10 cellular contexts compared by ENCODE assay signal in the genomic region with DNA sequence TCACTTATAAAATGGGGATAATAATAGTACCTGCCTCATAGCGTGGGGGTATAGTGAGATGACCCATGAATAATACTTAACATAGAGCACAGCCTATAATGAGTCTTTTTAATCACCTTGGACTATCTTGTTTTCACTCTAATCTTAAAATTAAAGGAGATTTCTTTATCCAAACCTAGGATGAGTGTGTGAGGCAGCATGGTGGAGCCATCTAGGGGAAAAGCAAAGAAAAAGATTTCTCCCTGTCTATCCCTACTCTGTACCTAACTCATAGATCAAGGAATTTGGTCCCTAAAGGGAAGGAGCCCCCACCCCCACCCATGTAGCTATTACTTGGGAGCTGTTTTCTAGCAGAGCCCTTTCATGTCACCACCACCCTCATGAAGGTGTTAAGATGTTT. TPM values are rescaled to one million over a fixed set of nuclear protein-coding genes. Genes with fewer than 3 reads are reported as not detected.
DNase-seq lines count a peak whose midpoint lies in the region; ATAC-seq, FAIRE-seq and TF ChIP-seq lines count a peak whose summit lies in the region.
"Had no signal": no experiment of that assay in that cellular context is flagged by ENCODE, and none has a peak within 500 bp of the region (broad histone marks: within the 10 kb centered on the region; RNA-seq: fewer than 3 reads in every experiment).

No MANE protein-coding gene starts in this region.

- H3K36me3 ChIP-seq in GM06990 (ENCODE audit: control insufficient read depth, insufficient read depth, low read length) (no peaks in the 10 kb centered on the region), ascending aorta (no peaks in the 10 kb centered on the region), gastroesophageal sphincter (no peaks in the 10 kb centered on the region)

- no peak for FAIRE-seq in urothelium cell line (lab: Jason Lieb, UNC)
- FAIRE-seq: K562 had no signal

- WGBS in gastroesophageal sphincter (ENCODE audit: low coverage in 1 of 2), 2 donors: 44 to 47% methylated on average over 1 of the region's 1 CpG

- in situ Hi-C loops in astrocyte of the cerebellum (cut with HindIII; ENCODE audit: low sequenced_read_pairs): no loop called here

- intact Hi-C loops in ascending aorta (cut with DNase I): no loop called here

- TF ChIP-seq CTCF in GM06990 (IDR thresholded peaks at IDR 0.05; ENCODE audit: insufficient read depth, low read length, poor library complexity, severe bottlenecking) (peak; percentile 12), astrocyte of the cerebellum (IDR thresholded peaks at IDR 0.05; ENCODE audit: low read depth, low read length, missing control alignments) (peak; percentile 33), neural crest cell (conservative IDR thresholded peaks at IDR 0.05) (peak; percentile 50), ascending aorta (IDR thresholded peaks at IDR 0.05) (peak in 1 of 3 experiments; percentile 33), gastroesophageal sphincter (IDR thresholded peaks at IDR 0.05) (no peak)

- no peak overlapping the region for H3K4me3 ChIP-seq in GM06990 (replicated peaks; ENCODE audit: low read depth, low read length)
- H3K4me3 ChIP-seq in astrocyte of the cerebellum (ENCODE audit: low read depth, low read length): no peak overlapping the region
- no peak overlapping the region for H3K4me3 ChIP-seq in ascending aorta
- no peak overlapping the region for H3K4me3 ChIP-seq in gastroesophageal sphincter
- H3K4me3 ChIP-seq: K562 had no signal

- TF ChIP-seq EP300 in gastroesophageal sphincter (IDR thresholded peaks at IDR 0.05): no peak

- ATAC-seq in gastroesophageal sphincter: no peak
- ATAC-seq: K562 had no signal

- no peaks in the 10 kb centered on the region for H3K4me1 Mint-ChIP-seq in neural crest cell

- H3K4me1 ChIP-seq in ascending aorta: no peaks in the 10 kb centered on the region
- no peaks in the 10 kb centered on the region for H3K4me1 ChIP-seq in gastroesophageal sphincter

- H3K4me3 Mint-ChIP-seq in neural crest cell: no peak overlapping the region

- no peak overlapping the region for H3K27ac Mint-ChIP-seq in neural crest cell (ENCODE audit: unreplicated experiment)

- H3K27me3 ChIP-seq in GM06990 (replicated peaks; ENCODE audit: control insufficient read depth, insufficient read depth, low read length) (no peaks in the 10 kb centered on the region), ascending aorta (no peaks in the 10 kb centered on the region), gastroesophageal sphincter (no peaks in the 10 kb centered on the region)

- H3K27ac ChIP-seq in ascending aorta (no peak overlapping the region), gastroesophageal sphincter (no peak overlapping the region)

- TF ChIP-seq POLR2A in gastroesophageal sphincter (IDR thresholded peaks at IDR 0.05): no peak

- H3K9me3 Mint-ChIP-seq in neural crest cell: no peaks in the 10 kb centered on the region

- DNase-seq in GM06990 (ENCODE audit: extremely low read depth, insufficient read length) (no peak), NCI-H146 (lab: John Stamatoyannopoulos, UW) (peak; percentile 49), astrocyte of the cerebellum (ENCODE audit: low read depth) (no peak), neural crest cell (ENCODE audit: low read depth, low spot score) (no peak), urothelium cell line (ENCODE audit: low spot score) (no peak), ascending aorta (ENCODE audit: low spot score in 2 of 2) (no peak)
- DNase-seq: hypothalamus, T-helper 2 cell had no signal

- peaks cover 30% of the 10 kb centered on the region for H3K27me3 Mint-ChIP-seq in neural crest cell (ENCODE audit: low read depth)

- H3K9me3 ChIP-seq in ascending aorta: no peaks in the 10 kb centered on the region
- no peaks in the 10 kb centered on the region for H3K9me3 ChIP-seq in gastroesophageal sphincter

- H3K36me3 Mint-ChIP-seq in neural crest cell (ENCODE audit: low read depth): no peaks in the 10 kb centered on the region

RNA-seq across cellular contexts. Expression of gene PAK5, which starts 45.2 kb away (rescaled TPM):
- total RNA-seq in neural crest cell (1.8 and 2.0 TPM in 2 replicates), ascending aorta (not detected), gastroesophageal sphincter (1 to 10 TPM in 1 of 4 donors, under 1 TPM in 2, not detected in 1; 0.05 to 6.6 (median 0.54) TPM)
- total RNA-seq: K562 had no signal

Comparison
In these comparisons a context has a peak if more than half of its experiments do, and no peak if none do; other contexts are left out.
1. CTCF ChIP-seq: peak in GM06990 (single experiment), astrocyte of the cerebellum (single experiment) and neural crest cell (single experiment); none in gastroesophageal sphincter (0 of 4).